Comparison of ENCODE assay signal across 7 cellular contexts in the genomic region with DNA sequence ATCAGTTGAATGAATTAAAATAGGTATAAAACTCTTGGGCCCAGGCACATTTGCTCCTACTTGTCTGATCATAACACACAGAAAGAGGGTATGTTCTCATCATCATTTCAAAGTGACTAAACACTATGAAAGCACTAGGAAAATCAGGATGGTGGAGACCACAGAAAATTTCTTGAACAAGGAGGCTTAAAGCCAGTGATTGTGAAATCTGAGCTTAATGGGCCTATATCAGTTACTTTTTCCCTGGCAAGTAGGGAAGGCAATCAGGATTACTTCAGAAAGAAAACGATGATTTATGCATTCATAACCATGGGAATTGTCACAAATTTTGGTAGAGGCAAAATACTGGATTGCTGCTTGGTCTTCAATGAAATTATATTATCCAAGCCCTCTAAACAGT.
"Had no signal": no experiment of that assay in that cellular context is flagged by ENCODE, and none has a peak within 500 bp of the region (broad histone marks: within the 10 kb centered on the region; RNA-seq: fewer than 3 reads in every experiment).

No MANE protein-coding gene starts in this region.

- DNase-seq: GM23248, GOT3, H7, IMR-90 had no signal

- ATAC-seq: HCT116, K562 had no signal

- FAIRE-seq: HTR-8/SVneo, K562 had no signal
